In genomic region chr20:1773816-1774215, GRCh38 we compare ENCODE assay signal across 2 cellular contexts.
TF ChIP-seq lines count a peak whose summit lies in the region.

No MANE protein-coding gene starts in this region.

TF ChIP-seq in HepG2, 621 proteins besides CTCF, POLR2A, EP300 and RAD21 (continued from another document):
- TF ChIP-seq CHD4 (IDR thresholded peaks at IDR 0.05; ENCODE audit: borderline replicate concordance, low read length) = peak; percentile 88
- no peak for TF ChIP-seq ATM (IDR thresholded peaks at IDR 0.05; ENCODE audit: borderline replicate concordance)

TF ChIP-seq in K562, 482 proteins besides CTCF, POLR2A, EP300 and RAD21:
- TF ChIP-seq ZBTB5 (IDR thresholded peaks at IDR 0.05) (no peak), ZNF511 (CRISPR knock-in tag; IDR thresholded peaks at IDR 0.05) (no peak), JUND (IDR thresholded peaks at IDR 0.05; ENCODE audit: borderline replicate concordance, low read depth, low read length) (no peak), JUND (tag; IDR thresholded peaks at IDR 0.05; ENCODE audit: borderline replicate concordance, low read depth, low read length) (no peak), TOE1 (IDR thresholded peaks at IDR 0.05; ENCODE audit: borderline replicate concordance) (no peak), TOE1 (CRISPR knock-in tag; IDR thresholded peaks at IDR 0.05; ENCODE audit: borderline replicate concordance, low read depth) (no peak), RBM25 (IDR thresholded peaks at IDR 0.05; ENCODE audit: low read depth, low read length, severe bottlenecking) (peak; percentile 68), SMARCE1 (IDR thresholded peaks at IDR 0.05) (no peak), ADNP (tag; IDR thresholded peaks at IDR 0.05) (peak; percentile 73; the same call in 1 of the 2 replicates), CHD4 (IDR thresholded peaks at IDR 0.05; ENCODE audit: insufficient read depth, insufficient replicate concordance, low read depth, low read length, poor library complexity, severe bottlenecking) (peak; percentile 54), ZNF146 (CRISPR knock-in tag; IDR thresholded peaks at IDR 0.05; ENCODE audit: unreplicated experiment) (no peak), BCOR (IDR thresholded peaks at IDR 0.05) (peak; percentile 69; the same call in 1 of the 2 replicates), ARID1B (IDR thresholded peaks at IDR 0.05) (no peak)
